1 cellular context compared by ENCODE assay signal in the genomic region with DNA sequence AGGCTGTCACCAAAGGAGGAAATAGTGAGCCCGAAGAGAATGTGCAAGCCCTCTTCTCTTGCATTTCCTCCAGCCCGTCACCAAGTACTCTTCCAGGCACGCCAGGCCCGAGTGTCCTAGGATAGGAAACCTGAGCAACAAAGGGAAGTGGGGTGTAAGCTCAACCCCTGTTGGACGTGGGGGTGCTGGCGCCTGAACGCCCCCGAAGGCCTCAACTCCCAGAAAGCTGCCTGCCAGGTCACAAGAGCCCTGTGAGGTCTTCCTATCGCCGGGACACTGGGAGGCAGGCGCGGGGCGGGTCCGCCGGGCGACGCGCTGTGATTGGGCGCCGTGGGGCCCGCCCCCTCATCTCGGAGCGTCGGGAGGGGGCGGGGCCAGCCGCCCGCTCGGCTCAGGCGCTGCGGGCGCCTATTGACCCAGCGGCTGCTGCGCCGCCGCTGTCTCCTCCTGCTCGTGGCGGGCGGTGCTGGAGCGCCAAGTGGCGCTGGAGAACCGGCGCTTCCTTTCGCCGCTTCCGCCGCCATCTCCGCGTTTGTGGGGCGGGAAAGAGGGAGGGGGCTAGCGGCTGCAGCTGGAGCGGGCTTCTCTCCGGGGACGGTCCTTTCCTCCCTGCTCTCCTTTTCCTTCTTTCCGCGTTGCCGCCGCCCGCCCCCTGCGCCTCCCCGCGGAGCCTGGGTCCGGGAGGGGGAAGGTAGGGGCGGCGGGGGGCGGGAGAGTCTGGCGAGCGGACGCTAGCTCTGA.
TF ChIP-seq lines count a peak whose summit lies in the region.

No MANE protein-coding gene starts in this region.

TF ChIP-seq in SK-N-SH, 30 proteins besides CTCF, POLR2A, EP300 and RAD21 (continued from another document):
- TF ChIP-seq, protein P1, sequence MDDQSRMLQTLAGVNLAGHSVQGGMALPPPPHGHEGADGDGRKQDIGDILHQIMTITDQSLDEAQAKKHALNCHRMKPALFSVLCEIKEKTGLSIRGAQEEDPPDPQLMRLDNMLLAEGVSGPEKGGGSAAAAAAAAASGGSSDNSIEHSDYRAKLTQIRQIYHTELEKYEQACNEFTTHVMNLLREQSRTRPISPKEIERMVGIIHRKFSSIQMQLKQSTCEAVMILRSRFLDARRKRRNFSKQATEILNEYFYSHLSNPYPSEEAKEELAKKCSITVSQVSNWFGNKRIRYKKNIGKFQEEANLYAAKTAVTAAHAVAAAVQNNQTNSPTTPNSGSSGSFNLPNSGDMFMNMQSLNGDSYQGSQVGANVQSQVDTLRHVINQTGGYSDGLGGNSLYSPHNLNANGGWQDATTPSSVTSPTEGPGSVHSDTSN (IDR thresholded peaks at IDR 0.05) = no peak
- TF ChIP-seq YY1 (IDR thresholded peaks at IDR 0.05; ENCODE audit: low read depth) = no peak
- TF ChIP-seq GATA2 (CRISPR knock-in tag; IDR thresholded peaks at IDR 0.05) = no peak
- TF ChIP-seq NFIC (IDR thresholded peaks at IDR 0.05; ENCODE audit: borderline replicate concordance) = no peak
- TF ChIP-seq, protein P2, sequence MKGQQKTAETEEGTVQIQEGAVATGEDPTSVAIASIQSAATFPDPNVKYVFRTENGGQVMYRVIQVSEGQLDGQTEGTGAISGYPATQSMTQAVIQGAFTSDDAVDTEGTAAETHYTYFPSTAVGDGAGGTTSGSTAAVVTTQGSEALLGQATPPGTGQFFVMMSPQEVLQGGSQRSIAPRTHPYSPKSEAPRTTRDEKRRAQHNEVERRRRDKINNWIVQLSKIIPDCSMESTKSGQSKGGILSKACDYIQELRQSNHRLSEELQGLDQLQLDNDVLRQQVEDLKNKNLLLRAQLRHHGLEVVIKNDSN (IDR thresholded peaks at IDR 0.05; ENCODE audit: borderline replicate concordance, low read depth) = no peak
- TF ChIP-seq, protein P3, sequence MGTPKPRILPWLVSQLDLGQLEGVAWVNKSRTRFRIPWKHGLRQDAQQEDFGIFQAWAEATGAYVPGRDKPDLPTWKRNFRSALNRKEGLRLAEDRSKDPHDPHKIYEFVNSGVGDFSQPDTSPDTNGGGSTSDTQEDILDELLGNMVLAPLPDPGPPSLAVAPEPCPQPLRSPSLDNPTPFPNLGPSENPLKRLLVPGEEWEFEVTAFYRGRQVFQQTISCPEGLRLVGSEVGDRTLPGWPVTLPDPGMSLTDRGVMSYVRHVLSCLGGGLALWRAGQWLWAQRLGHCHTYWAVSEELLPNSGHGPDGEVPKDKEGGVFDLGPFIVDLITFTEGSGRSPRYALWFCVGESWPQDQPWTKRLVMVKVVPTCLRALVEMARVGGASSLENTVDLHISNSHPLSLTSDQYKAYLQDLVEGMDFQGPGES (IDR thresholded peaks at IDR 0.05; ENCODE audit: low read depth, low read length) = no peak
- peak; percentile 92 for TF ChIP-seq POLR2AphosphoS5 (IDR thresholded peaks at IDR 0.05; ENCODE audit: low read depth, low read length)
- TF ChIP-seq, protein P4, sequence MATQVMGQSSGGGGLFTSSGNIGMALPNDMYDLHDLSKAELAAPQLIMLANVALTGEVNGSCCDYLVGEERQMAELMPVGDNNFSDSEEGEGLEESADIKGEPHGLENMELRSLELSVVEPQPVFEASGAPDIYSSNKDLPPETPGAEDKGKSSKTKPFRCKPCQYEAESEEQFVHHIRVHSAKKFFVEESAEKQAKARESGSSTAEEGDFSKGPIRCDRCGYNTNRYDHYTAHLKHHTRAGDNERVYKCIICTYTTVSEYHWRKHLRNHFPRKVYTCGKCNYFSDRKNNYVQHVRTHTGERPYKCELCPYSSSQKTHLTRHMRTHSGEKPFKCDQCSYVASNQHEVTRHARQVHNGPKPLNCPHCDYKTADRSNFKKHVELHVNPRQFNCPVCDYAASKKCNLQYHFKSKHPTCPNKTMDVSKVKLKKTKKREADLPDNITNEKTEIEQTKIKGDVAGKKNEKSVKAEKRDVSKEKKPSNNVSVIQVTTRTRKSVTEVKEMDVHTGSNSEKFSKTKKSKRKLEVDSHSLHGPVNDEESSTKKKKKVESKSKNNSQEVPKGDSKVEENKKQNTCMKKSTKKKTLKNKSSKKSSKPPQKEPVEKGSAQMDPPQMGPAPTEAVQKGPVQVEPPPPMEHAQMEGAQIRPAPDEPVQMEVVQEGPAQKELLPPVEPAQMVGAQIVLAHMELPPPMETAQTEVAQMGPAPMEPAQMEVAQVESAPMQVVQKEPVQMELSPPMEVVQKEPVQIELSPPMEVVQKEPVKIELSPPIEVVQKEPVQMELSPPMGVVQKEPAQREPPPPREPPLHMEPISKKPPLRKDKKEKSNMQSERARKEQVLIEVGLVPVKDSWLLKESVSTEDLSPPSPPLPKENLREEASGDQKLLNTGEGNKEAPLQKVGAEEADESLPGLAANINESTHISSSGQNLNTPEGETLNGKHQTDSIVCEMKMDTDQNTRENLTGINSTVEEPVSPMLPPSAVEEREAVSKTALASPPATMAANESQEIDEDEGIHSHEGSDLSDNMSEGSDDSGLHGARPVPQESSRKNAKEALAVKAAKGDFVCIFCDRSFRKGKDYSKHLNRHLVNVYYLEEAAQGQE (IDR thresholded peaks at IDR 0.05; ENCODE audit: low read depth, low read length) = 0 out of 2 replicates have a peak, but pooled peaks have one; percentile 13
- no peak for TF ChIP-seq TEAD4 (IDR thresholded peaks at IDR 0.05; ENCODE audit: borderline replicate concordance, insufficient read depth)
- TF ChIP-seq, protein P5, sequence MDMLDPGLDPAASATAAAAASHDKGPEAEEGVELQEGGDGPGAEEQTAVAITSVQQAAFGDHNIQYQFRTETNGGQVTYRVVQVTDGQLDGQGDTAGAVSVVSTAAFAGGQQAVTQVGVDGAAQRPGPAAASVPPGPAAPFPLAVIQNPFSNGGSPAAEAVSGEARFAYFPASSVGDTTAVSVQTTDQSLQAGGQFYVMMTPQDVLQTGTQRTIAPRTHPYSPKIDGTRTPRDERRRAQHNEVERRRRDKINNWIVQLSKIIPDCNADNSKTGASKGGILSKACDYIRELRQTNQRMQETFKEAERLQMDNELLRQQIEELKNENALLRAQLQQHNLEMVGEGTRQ (IDR thresholded peaks at IDR 0.05; ENCODE audit: borderline replicate concordance, low read depth, low read length) = no peak
- peak; percentile 47 for TF ChIP-seq NRF1 (IDR thresholded peaks at IDR 0.05; ENCODE audit: low read depth, low read length)
- no peak for TF ChIP-seq FOXJ3 (CRISPR knock-in tag; IDR thresholded peaks at IDR 0.05)
- no peak for TF ChIP-seq FOXM1 (IDR thresholded peaks at IDR 0.05; ENCODE audit: low read depth)
- TF ChIP-seq EZH2phosphoT487 (IDR thresholded peaks at IDR 0.05; ENCODE audit: borderline replicate concordance, low read depth) = no peak
- TF ChIP-seq RCOR1 (IDR thresholded peaks at IDR 0.05; ENCODE audit: low read length) = no peak
- no peak for TF ChIP-seq JUND (IDR thresholded peaks at IDR 0.05)
- 0 out of 2 replicates have a peak, but pooled peaks have one; percentile 30 for TF ChIP-seq RFX5 (IDR thresholded peaks at IDR 0.05; ENCODE audit: low read length)
- peak; percentile 65; the same call in 1 of the 2 replicates for TF ChIP-seq SIN3A (IDR thresholded peaks at IDR 0.05; ENCODE audit: borderline replicate concordance, low read depth, low read length)
- no peak for TF ChIP-seq MEF2A (IDR thresholded peaks at IDR 0.05; ENCODE audit: borderline replicate concordance, low read depth)
- TF ChIP-seq CHD2 (IDR thresholded peaks at IDR 0.05; ENCODE audit: low read length, partially characterized antibody) = no peak
- TF ChIP-seq, protein P6, sequence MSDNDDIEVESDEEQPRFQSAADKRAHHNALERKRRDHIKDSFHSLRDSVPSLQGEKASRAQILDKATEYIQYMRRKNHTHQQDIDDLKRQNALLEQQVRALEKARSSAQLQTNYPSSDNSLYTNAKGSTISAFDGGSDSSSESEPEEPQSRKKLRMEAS (IDR thresholded peaks at IDR 0.05; ENCODE audit: low read depth) = peak; percentile 61; the same call in 1 of the 2 replicates
- TF ChIP-seq GABPA (IDR thresholded peaks at IDR 0.05; ENCODE audit: low read depth) = no peak
- TF ChIP-seq MXI1 (IDR thresholded peaks at IDR 0.05; ENCODE audit: low read depth, low read length) = peak; percentile 65; the same call in 1 of the 2 replicates
- no peak for TF ChIP-seq RXRA (IDR thresholded peaks at IDR 0.05; ENCODE audit: borderline replicate concordance, low read depth)
